ENCODE assay signal across 19 cellular contexts in genomic region chr14:31410048-31410654, GRCh38. TPM values are rescaled to one million over a fixed set of nuclear protein-coding genes. Genes with fewer than 3 reads are reported as not detected.
A peak's percentile ranks its signal among the peaks of the same experiment; 100 is the strongest.
DNase-seq lines count a peak whose midpoint lies in the region; ATAC-seq and TF ChIP-seq lines count a peak whose summit lies in the region.
"Had no signal": no experiment of that assay in that cellular context is flagged by ENCODE, and none has a peak within 500 bp of the region (broad histone marks: within the 10 kb centered on the region; RNA-seq: fewer than 3 reads in every experiment).

No MANE protein-coding gene starts in this region.

- TF ChIP-seq CTCF in DOHH2 (IDR thresholded peaks at IDR 0.05; ENCODE audit: low read depth, low read length, poor library complexity, severe bottlenecking) (no peak), mesothelial cell of epicardium (IDR thresholded peaks at IDR 0.05; ENCODE audit: unreplicated experiment) (no peak), colonic mucosa (IDR thresholded peaks at IDR 0.05) (no peak)

- H3K36me3 ChIP-seq in DOHH2 (ENCODE audit: control insufficient read depth, low read length) (no peaks in the 10 kb centered on the region), colonic mucosa (no peaks in the 10 kb centered on the region)
- H3K36me3 ChIP-seq: brain microvascular endothelial cell, transverse colon had no signal

- no peaks in the 10 kb centered on the region for H4K20me1 ChIP-seq in DOHH2 (ENCODE audit: control insufficient read depth, insufficient read depth, low read depth, low read length)

- H3K27ac Mint-ChIP-seq in mesothelial cell of epicardium, result peak overlapping the region; percentile 7

- H3K27ac ChIP-seq in DOHH2 (ENCODE audit: low read depth, low read length), result peak overlapping the region; percentile 67
- H3K27ac ChIP-seq in colonic mucosa, result no peak overlapping the region
- H3K27ac ChIP-seq: brain microvascular endothelial cell had no signal

- H3K27me3 Mint-ChIP-seq in mesothelial cell of epicardium (ENCODE audit: low read depth), result no peaks in the 10 kb centered on the region

- H3K9me3 ChIP-seq in DOHH2 (ENCODE audit: control insufficient read depth, insufficient read depth, low read length), result no peaks in the 10 kb centered on the region
- H3K9me3 ChIP-seq in colonic mucosa, result no peaks in the 10 kb centered on the region
- H3K9me3 ChIP-seq: transverse colon had no signal

- H3K9me2 ChIP-seq in DOHH2 (replicated peaks; ENCODE audit: control insufficient read depth, low read length), result no peaks in the 10 kb centered on the region

- H3K36me3 Mint-ChIP-seq in mesothelial cell of epicardium, result no peaks in the 10 kb centered on the region

- H3K4me3 ChIP-seq in DOHH2 (ENCODE audit: low read length) (peak overlapping the region; percentile 44), colonic mucosa (no peak overlapping the region)
- H3K4me3 ChIP-seq: transverse colon had no signal

- H3K9ac ChIP-seq in colonic mucosa (ENCODE audit: low read depth in 2 of 2, low read length in 2 of 2), result no peak overlapping the region

- H3K4me1 Mint-ChIP-seq in mesothelial cell of epicardium, result peaks cover 21% of the 10 kb centered on the region

- H3K4me1 ChIP-seq in DOHH2 (ENCODE audit: control insufficient read depth, low read length) (peaks cover 26% of the 10 kb centered on the region), colonic mucosa (peaks cover 3% of the 10 kb centered on the region)

- H3K9me3 Mint-ChIP-seq in mesothelial cell of epicardium, result no peaks in the 10 kb centered on the region
- H3K9me3 Mint-ChIP-seq: immature natural killer cell had no signal

- peaks cover 3% of the 10 kb centered on the region; the same call in 1 of the 2 replicates for H3K79me2 ChIP-seq in DOHH2 (ENCODE audit: control insufficient read depth, low read length)

- no peak overlapping the region for H3K4me3 Mint-ChIP-seq in mesothelial cell of epicardium

- DNase-seq in KG1 (lab: John Stamatoyannopoulos, UW) (peak; percentile 59), SKM-1 treated with dmso at 0.1 percent for 144 hours (lab: John Stamatoyannopoulos, UW; ENCODE audit: unreplicated experiment) (peak; percentile 40), mesothelial cell of epicardium (ENCODE audit: low spot score in 2 of 2, unreplicated experiment in 2 of 2) (no peak), colonic mucosa (no peak), SK-N-DZ (ENCODE audit: low spot score) (no peak)
- DNase-seq: activated naive CD4-positive, alpha-beta T cell treated with Interleukin-2 at 50 U/mL for 16 hours; brain microvascular endothelial cell; effector memory CD4-positive, alpha-beta T cell; foreskin fibroblast; immature natural killer cell; NCI-H1436; NCI-H69; posterior cingulate gyrus; SHP77 treated with DMSO at 0.1 percent for 48 hours; transverse colon had no signal

- intact Hi-C loops in colonic mucosa (cut with DNase I), result no loop called here

- ATAC-seq in HG03342 (IDR thresholded peaks at IDR 0.05; ENCODE audit: unreplicated experiment) (no peak), GM19023 (IDR thresholded peaks at IDR 0.05; ENCODE audit: unreplicated experiment) (no peak)
- ATAC-seq: HepG2 had no signal

- no peaks in the 10 kb centered on the region for H3F3A ChIP-seq in DOHH2 (ENCODE audit: control insufficient read depth, insufficient read depth)

- H3K4me2 ChIP-seq in DOHH2 (ENCODE audit: low read length), result peak overlapping the region; percentile 62

- H3K27me3 ChIP-seq in DOHH2 (ENCODE audit: control insufficient read depth, low read length), result no peaks in the 10 kb centered on the region
- H3K27me3 ChIP-seq in colonic mucosa, result no peaks in the 10 kb centered on the region
- H3K27me3 ChIP-seq: brain microvascular endothelial cell, transverse colon had no signal

RNA-seq across cellular contexts. Expression of gene HEATR5A, which starts 10.2 kb away (rescaled TPM):
- total RNA-seq in mesothelial cell of epicardium (21.5 to 24.4 TPM (median 22.2 TPM) in 3 replicates), colonic mucosa (10 to 100 TPM; 45.5 to 58.2 TPM)
- 12.0 and 16.3 TPM in 2 replicates for polyA plus RNA-seq in SK-N-DZ (2014; cell fraction: cytosol; rRNA removed)
- 10.8 and 10.9 TPM in 2 replicates for polyA plus RNA-seq in SK-N-DZ (2014; cell fraction: nucleus; rRNA removed)

RNA-seq across cellular contexts. Expression of gene DTD2, which starts 47.2 kb away (rescaled TPM):
- total RNA-seq in mesothelial cell of epicardium (28.7 to 33.6 TPM (median 29.5 TPM) in 3 replicates), colonic mucosa (10 to 100 TPM; 13.7 to 16.2 TPM)
- polyA plus RNA-seq in SK-N-DZ (2014; cell fraction: cytosol; rRNA removed), result 30.3 and 35.8 TPM in 2 replicates
- polyA plus RNA-seq in SK-N-DZ (2014; cell fraction: nucleus; rRNA removed), result 6.2 and 11.9 TPM in 2 replicates

Comparison
In these comparisons a context has a peak if more than half of its experiments do, and no peak if none do; other contexts are left out.
1. DNase-seq: peak in KG1 (single experiment) and SKM-1 treated with dmso at 0.1 percent for 144 hours (single experiment); none in mesothelial cell of epicardium (0 of 2), colonic mucosa (single experiment) and SK-N-DZ (single experiment).